31 cellular contexts compared by ENCODE assay signal in genomic region chrX:42090395-42090794, GRCh38.
DNase-seq lines count a peak whose midpoint lies in the region; ATAC-seq, FAIRE-seq and TF ChIP-seq lines count a peak whose summit lies in the region.
"Had no signal": no experiment of that assay in that cellular context is flagged by ENCODE, and none has a peak within 500 bp of the region (broad histone marks: within the 10 kb centered on the region; RNA-seq: fewer than 3 reads in every experiment).

No MANE protein-coding gene starts in this region.

- no peak for TF ChIP-seq CTCF in activated CD8-positive, alpha-beta T cell treated with anti-CD3 and anti-CD28 coated beads for 36 hours (IDR thresholded peaks at IDR 0.05)
- no peak for TF ChIP-seq CTCF in nephron progenitor cell (IDR thresholded peaks at IDR 0.05)

- FAIRE-seq in GM12892 (lab: Jason Lieb, UNC): peak; percentile 9
- FAIRE-seq: A204.1 had no signal

- peak overlapping the region; percentile 61 for H3K27ac Mint-ChIP-seq in activated CD8-positive, alpha-beta T cell treated with anti-CD3 and anti-CD28 coated beads for 36 hours
- H3K27ac Mint-ChIP-seq in activated CD8-positive, alpha-beta T cell treated with anti-CD3 and anti-CD28 coated beads, Interleukin-2, amount 10 ng/mL, durations not matched to agents 7 days and 5 days: no peak overlapping the region
- H3K27ac Mint-ChIP-seq in nephron progenitor cell: no peak overlapping the region
- H3K27ac Mint-ChIP-seq: CD4-positive, alpha-beta T cell; dendritic cell treated with granulocyte-macrophage colony-stimulating factor and Interleukin-4, amounts not matched to agents 40 ng/mL and 50 ng/mL, for 4 days had no signal

- no peaks in the 10 kb centered on the region for H3K9me3 ChIP-seq in iPS-20b (ENCODE audit: insufficient read depth, low read depth, low read length)
- H3K9me3 ChIP-seq: body of pancreas, left lung, SJCRH30, tibial artery had no signal

- no peaks in the 10 kb centered on the region for H3K36me3 ChIP-seq in iPS-20b (ENCODE audit: insufficient read depth, low read depth, low read length)
- H3K36me3 ChIP-seq: left lung, SJCRH30, tibial artery had no signal

- H3K36me3 Mint-ChIP-seq in activated CD8-positive, alpha-beta T cell treated with anti-CD3 and anti-CD28 coated beads for 36 hours (ENCODE audit: low read depth): no peaks in the 10 kb centered on the region
- H3K36me3 Mint-ChIP-seq in activated CD8-positive, alpha-beta T cell treated with anti-CD3 and anti-CD28 coated beads, Interleukin-2, amount 10 ng/mL, durations not matched to agents 7 days and 5 days (ENCODE audit: low read depth): peaks cover 5% of the 10 kb centered on the region
- no peaks in the 10 kb centered on the region for H3K36me3 Mint-ChIP-seq in nephron progenitor cell (ENCODE audit: low read depth)

- H3K9me3 Mint-ChIP-seq in activated CD8-positive, alpha-beta T cell treated with anti-CD3 and anti-CD28 coated beads for 36 hours: no peaks in the 10 kb centered on the region
- H3K9me3 Mint-ChIP-seq in activated CD8-positive, alpha-beta T cell treated with anti-CD3 and anti-CD28 coated beads, Interleukin-2, amount 10 ng/mL, durations not matched to agents 7 days and 5 days (ENCODE audit: insufficient read depth): no peaks in the 10 kb centered on the region
- H3K9me3 Mint-ChIP-seq in nephron progenitor cell: no peaks in the 10 kb centered on the region
- H3K9me3 Mint-ChIP-seq: CD4-positive, alpha-beta T cell; central memory CD8-positive, alpha-beta T cell; dendritic cell treated with granulocyte-macrophage colony-stimulating factor and Interleukin-4, amounts not matched to agents 40 ng/mL and 50 ng/mL, for 4 days had no signal

- POLR2A ChIA-PET in activated CD8-positive, alpha-beta T cell treated with anti-CD3 and anti-CD28 coated beads for 36 hours (lab: Charles Lee): no interaction called here
- POLR2A ChIA-PET in activated CD8-positive, alpha-beta T cell treated with anti-CD3 and anti-CD28 coated beads, Interleukin-2, amount 10 ng/mL, durations not matched to agents 7 days and 5 days (lab: Charles Lee): no interaction called here

- no peak for TF ChIP-seq POLR2A in GM12892 (IDR thresholded peaks at IDR 0.05; ENCODE audit: low read depth, low read length)

- H3K27me3 Mint-ChIP-seq in activated CD8-positive, alpha-beta T cell treated with anti-CD3 and anti-CD28 coated beads for 36 hours: no peaks in the 10 kb centered on the region
- no peaks in the 10 kb centered on the region for H3K27me3 Mint-ChIP-seq in activated CD8-positive, alpha-beta T cell treated with anti-CD3 and anti-CD28 coated beads, Interleukin-2, amount 10 ng/mL, durations not matched to agents 7 days and 5 days (ENCODE audit: low read depth)
- no peaks in the 10 kb centered on the region for H3K27me3 Mint-ChIP-seq in nephron progenitor cell (ENCODE audit: low read depth, poor library complexity)
- H3K27me3 Mint-ChIP-seq: CD4-positive, alpha-beta T cell; central memory CD8-positive, alpha-beta T cell; dendritic cell treated with granulocyte-macrophage colony-stimulating factor and Interleukin-4, amounts not matched to agents 40 ng/mL and 50 ng/mL, for 4 days had no signal

- no peak overlapping the region for H3K4me3 ChIP-seq in iPS-20b (ENCODE audit: low read length)
- H3K4me3 ChIP-seq: body of pancreas, left lung, SJCRH30, tibial artery had no signal

- CTCF ChIA-PET in activated CD8-positive, alpha-beta T cell treated with anti-CD3 and anti-CD28 coated beads for 36 hours (lab: Charles Lee): no interaction called here
- CTCF ChIA-PET in activated CD8-positive, alpha-beta T cell treated with anti-CD3 and anti-CD28 coated beads, Interleukin-2, amount 10 ng/mL, durations not matched to agents 7 days and 5 days (lab: Charles Lee): no interaction called here

- intact Hi-C loops in activated CD8-positive, alpha-beta T cell treated with anti-CD3 and anti-CD28 coated beads for 36 hours (cut with micrococcal nuclease): no loop called here

- peaks cover 23% of the 10 kb centered on the region; the same call in 1 of the 2 replicates for H3K4me1 ChIP-seq in iPS-20b (ENCODE audit: insufficient read depth, low read length)
- H3K4me1 ChIP-seq: body of pancreas, left lung, SJCRH30, tibial artery had no signal

- DNase-seq in activated CD8-positive, alpha-beta T cell treated with anti-CD3 and anti-CD28 coated beads for 36 hours: no peak
- DNase-seq in activated CD8-positive, alpha-beta T cell treated with anti-CD3 and anti-CD28 coated beads, Interleukin-2, amount 10 ng/mL, durations not matched to agents 7 days and 5 days: no peak
- no peak for DNase-seq in GM12892 (ENCODE audit: insufficient read length)
- DNase-seq in NCI-H345 treated with DMSO at 0.1 percent for 48 hours (lab: John Stamatoyannopoulos, UW; ENCODE audit: unreplicated experiment): peak; percentile 61
- no peak for DNase-seq in NCI-H146 treated with DMSO at 0.1 percent for 48 hours (lab: John Stamatoyannopoulos, UW; ENCODE audit: unreplicated experiment)
- DNase-seq in nephron progenitor cell: no peak
- DNase-seq: activated CD4-positive, alpha-beta T cell treated with anti-CD3 and anti-CD28 coated beads, Interleukin-2, amount 50 U/mL, for 4 hours; activated effector memory CD4-positive, alpha-beta T cell treated with anti-CD3 and anti-CD28 coated beads, Interleukin-2, amount 50 U/mL, for 16 hours; AML-193; body of pancreas; CD4-positive, alpha-beta T cell; EL; erythroblast; islet precursor cell; Karpas-422; left lung; mesendoderm; NCI-H2029 treated with DMSO at 0.1 percent for 48 hours; NCI-H446 treated with DMSO at 0.1 percent for 48 hours; right cardiac atrium; SJCRH30; stimulated activated CD4-positive, alpha-beta T cell treated with anti-CD3 and anti-CD28 coated beads, Interleukin-1b, Interleukin-23, amount 100 ng/mL, for 48 hours; SW 1271; T-helper 9 cell; tibial artery had no signal

- peak; percentile 80 for ATAC-seq in activated CD8-positive, alpha-beta T cell treated with anti-CD3 and anti-CD28 coated beads for 36 hours
- no peak for ATAC-seq in activated CD8-positive, alpha-beta T cell treated with anti-CD3 and anti-CD28 coated beads, Interleukin-2, amount 10 ng/mL, durations not matched to agents 7 days and 5 days
- no peak for ATAC-seq in HG03045 (IDR thresholded peaks at IDR 0.05; ENCODE audit: unreplicated experiment)
- ATAC-seq: body of pancreas, HCT116, left lung, right cardiac atrium had no signal

- H3K4me3 Mint-ChIP-seq in activated CD8-positive, alpha-beta T cell treated with anti-CD3 and anti-CD28 coated beads for 36 hours: no peak overlapping the region
- no peak overlapping the region for H3K4me3 Mint-ChIP-seq in activated CD8-positive, alpha-beta T cell treated with anti-CD3 and anti-CD28 coated beads, Interleukin-2, amount 10 ng/mL, durations not matched to agents 7 days and 5 days
- no peak overlapping the region for H3K4me3 Mint-ChIP-seq in nephron progenitor cell
- H3K4me3 Mint-ChIP-seq: CD4-positive, alpha-beta T cell; central memory CD8-positive, alpha-beta T cell; dendritic cell treated with granulocyte-macrophage colony-stimulating factor and Interleukin-4, amounts not matched to agents 40 ng/mL and 50 ng/mL, for 4 days had no signal

- no peaks in the 10 kb centered on the region for H3K27me3 ChIP-seq in iPS-20b (ENCODE audit: insufficient read depth, low read length)
- H3K27me3 ChIP-seq: body of pancreas, left lung, SJCRH30, tibial artery had no signal

- H3K9ac ChIP-seq in iPS-20b (ENCODE audit: low read depth, low read length): peak overlapping the region; percentile 32; the same call in 1 of the 2 replicates

- peak overlapping the region; percentile 30 for H3K27ac ChIP-seq in iPS-20b (ENCODE audit: low read length)
- H3K27ac ChIP-seq: body of pancreas, left lung, SJCRH30, tibial artery had no signal

- peaks cover 28% of the 10 kb centered on the region for H3K4me1 Mint-ChIP-seq in activated CD8-positive, alpha-beta T cell treated with anti-CD3 and anti-CD28 coated beads for 36 hours (ENCODE audit: low read depth)
- H3K4me1 Mint-ChIP-seq in activated CD8-positive, alpha-beta T cell treated with anti-CD3 and anti-CD28 coated beads, Interleukin-2, amount 10 ng/mL, durations not matched to agents 7 days and 5 days (ENCODE audit: low read depth): peaks cover 18% of the 10 kb centered on the region
- peaks cover 16% of the 10 kb centered on the region for H3K4me1 Mint-ChIP-seq in nephron progenitor cell
